In the genomic region with DNA sequence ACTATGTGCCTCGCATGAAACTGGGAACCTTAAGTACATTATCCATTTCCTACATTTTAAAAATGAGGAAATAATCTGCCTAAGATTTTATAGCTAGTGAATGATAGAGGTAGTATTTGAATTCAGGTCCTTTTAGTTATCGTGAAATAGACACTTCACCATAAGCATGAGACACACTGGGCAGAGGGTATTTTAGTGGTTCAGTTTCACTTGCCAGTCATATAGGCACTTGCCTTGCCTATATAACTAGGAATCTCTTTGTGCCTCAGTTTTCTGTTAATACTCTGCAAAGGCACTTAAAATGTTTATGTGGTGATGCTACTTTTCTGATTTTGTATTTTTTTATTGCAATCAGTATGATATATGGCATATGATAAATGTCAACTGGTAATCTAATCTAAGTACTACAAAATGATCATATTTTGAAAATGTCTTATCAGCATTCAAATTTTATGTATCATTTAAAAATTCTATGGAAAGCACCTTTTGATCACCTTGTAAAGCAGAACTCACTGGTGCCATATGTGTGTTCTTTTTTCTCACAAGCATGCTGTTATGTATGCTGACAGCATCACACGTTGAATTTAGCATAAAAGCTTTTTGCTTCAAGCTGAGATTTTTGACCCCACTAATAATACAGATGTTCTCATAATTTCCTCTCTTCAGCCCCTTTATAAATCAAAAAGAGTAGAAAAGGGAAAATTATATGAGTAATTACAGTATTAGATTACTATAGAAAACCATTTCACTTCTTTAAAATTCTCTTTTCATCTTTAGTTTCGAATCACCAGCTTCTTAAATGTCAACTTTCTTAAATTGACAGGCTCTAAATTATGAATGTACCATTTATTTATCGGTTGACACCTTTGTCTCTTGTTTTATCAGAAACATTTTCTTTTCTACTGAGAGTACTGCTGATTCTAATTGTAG, we compare ENCODE assay signal across 23 cellular contexts. TPM values are rescaled to one million over a fixed set of nuclear protein-coding genes. Genes with fewer than 3 reads are reported as not detected.
DNase-seq lines count a peak whose midpoint lies in the region; ATAC-seq lines count a peak whose summit lies in the region.
"Had no signal": no experiment of that assay in that cellular context is flagged by ENCODE, and none has a peak within 500 bp of the region (broad histone marks: within the 10 kb centered on the region; RNA-seq: fewer than 3 reads in every experiment).

No MANE protein-coding gene starts in this region.

- H3K27me3 Mint-ChIP-seq in activated naive CD8-positive, alpha-beta T cell treated with anti-CD3 and anti-CD28 coated beads, Interleukin-2, amount 50 U/mL, for 24 hours: no peaks in the 10 kb centered on the region
- no peaks in the 10 kb centered on the region for H3K27me3 Mint-ChIP-seq in activated naive CD8-positive, alpha-beta T cell treated with anti-CD3 and anti-CD28 coated beads for 36 hours
- H3K27me3 Mint-ChIP-seq in activated CD4-positive, alpha-beta T cell treated with anti-CD3 and anti-CD28 coated beads, Interleukin-2, amount 10 ng/mL, durations not matched to agents 7 days and 5 days: no peaks in the 10 kb centered on the region

- no peak for DNase-seq in activated naive CD8-positive, alpha-beta T cell treated with anti-CD3 and anti-CD28 coated beads, Interleukin-2, amount 50 U/mL, for 24 hours
- DNase-seq in activated naive CD8-positive, alpha-beta T cell treated with anti-CD3 and anti-CD28 coated beads for 36 hours: no peak
- DNase-seq in SIG-M5 (lab: John Stamatoyannopoulos, UW) (no peak), NCI-H82 treated with DMSO at 0.1 percent for 48 hours (lab: John Stamatoyannopoulos, UW; ENCODE audit: unreplicated experiment) (no peak)
- no peak for DNase-seq in activated CD4-positive, alpha-beta T cell treated with anti-CD3 and anti-CD28 coated beads, Interleukin-2, amount 10 ng/mL, durations not matched to agents 7 days and 5 days
- DNase-seq: ACHN; aorta; colonic mucosa; esophagus squamous epithelium; GDM1; GOT3; heart left ventricle; midbrain; NK-92 treated with Interleukin-12 subunit alpha and Interleukin-12 subunit beta, amount 100 ng/mL, for 24 hours; occipital lobe; sigmoid colon; stimulated activated CD4-positive, alpha-beta T cell treated with anti-CD3 and anti-CD28 coated beads, Interleukin-4, amount 100 ng/mL, for 4 hours had no signal

- CTCF ChIA-PET in activated CD4-positive, alpha-beta T cell treated with anti-CD3 and anti-CD28 coated beads, Interleukin-2, amount 10 ng/mL, durations not matched to agents 7 days and 5 days (lab: Charles Lee): interaction anchor here (0.6 kb wide), 1 partner anchor 278 kb away, joined by 4 read pairs; no protein-coding TSS in a partner anchor

- peak; percentile 54 for ATAC-seq in activated naive CD8-positive, alpha-beta T cell treated with anti-CD3 and anti-CD28 coated beads, Interleukin-2, amount 50 U/mL, for 24 hours
- peak; percentile 59 for ATAC-seq in GM21447 (IDR thresholded peaks at IDR 0.05; ENCODE audit: unreplicated experiment)
- peak; percentile 67 for ATAC-seq in HG03432 (IDR thresholded peaks at IDR 0.05; ENCODE audit: unreplicated experiment)
- ATAC-seq in GM18519 (IDR thresholded peaks at IDR 0.05; ENCODE audit: low FRiP score, unreplicated experiment): no peak
- ATAC-seq: heart left ventricle, Right ventricle myocardium inferior had no signal

- no peak overlapping the region for H3K27ac Mint-ChIP-seq in activated naive CD8-positive, alpha-beta T cell treated with anti-CD3 and anti-CD28 coated beads, Interleukin-2, amount 50 U/mL, for 24 hours
- no peak overlapping the region for H3K27ac Mint-ChIP-seq in activated naive CD8-positive, alpha-beta T cell treated with anti-CD3 and anti-CD28 coated beads for 36 hours
- H3K27ac Mint-ChIP-seq in activated CD4-positive, alpha-beta T cell treated with anti-CD3 and anti-CD28 coated beads, Interleukin-2, amount 10 ng/mL, durations not matched to agents 7 days and 5 days: no peak overlapping the region
- H3K27ac Mint-ChIP-seq: activated T-helper 2 cell treated with anti-CD3 and anti-CD28 coated beads, Interferon-gamma antibody, Interleukin-2, Interleukin-4, amounts not matched to agents 10 μg/mL and 5 μg/mL and 100 μg/mL, durations not matched to agents 14 hours and 24 hours and 36 hours; T-helper 2 cell treated with Interferon-gamma antibody and Interleukin-4, amounts not matched to agents 5 μg/mL and 100 μg/mL, for 36 hours had no signal

- peaks cover 10% of the 10 kb centered on the region for H3K4me1 Mint-ChIP-seq in activated naive CD8-positive, alpha-beta T cell treated with anti-CD3 and anti-CD28 coated beads, Interleukin-2, amount 50 U/mL, for 24 hours
- peaks cover 12% of the 10 kb centered on the region for H3K4me1 Mint-ChIP-seq in activated naive CD8-positive, alpha-beta T cell treated with anti-CD3 and anti-CD28 coated beads for 36 hours
- H3K4me1 Mint-ChIP-seq in activated CD4-positive, alpha-beta T cell treated with anti-CD3 and anti-CD28 coated beads, Interleukin-2, amount 10 ng/mL, durations not matched to agents 7 days and 5 days: no peaks in the 10 kb centered on the region

- H3K36me3 Mint-ChIP-seq in activated naive CD8-positive, alpha-beta T cell treated with anti-CD3 and anti-CD28 coated beads, Interleukin-2, amount 50 U/mL, for 24 hours (ENCODE audit: low read depth): peaks cover 11% of the 10 kb centered on the region
- H3K36me3 Mint-ChIP-seq in activated naive CD8-positive, alpha-beta T cell treated with anti-CD3 and anti-CD28 coated beads for 36 hours: peaks cover 24% of the 10 kb centered on the region
- peaks cover 20% of the 10 kb centered on the region for H3K36me3 Mint-ChIP-seq in activated CD4-positive, alpha-beta T cell treated with anti-CD3 and anti-CD28 coated beads, Interleukin-2, amount 10 ng/mL, durations not matched to agents 7 days and 5 days (ENCODE audit: low read depth)

- no peaks in the 10 kb centered on the region for H3K9me3 Mint-ChIP-seq in activated naive CD8-positive, alpha-beta T cell treated with anti-CD3 and anti-CD28 coated beads, Interleukin-2, amount 50 U/mL, for 24 hours
- peaks cover 7% of the 10 kb centered on the region for H3K9me3 Mint-ChIP-seq in activated naive CD8-positive, alpha-beta T cell treated with anti-CD3 and anti-CD28 coated beads for 36 hours
- H3K9me3 Mint-ChIP-seq in activated CD4-positive, alpha-beta T cell treated with anti-CD3 and anti-CD28 coated beads, Interleukin-2, amount 10 ng/mL, durations not matched to agents 7 days and 5 days: peaks cover 7% of the 10 kb centered on the region
- H3K9me3 Mint-ChIP-seq: activated T-helper 2 cell treated with anti-CD3 and anti-CD28 coated beads, Interferon-gamma antibody, Interleukin-2, Interleukin-4, amounts not matched to agents 10 μg/mL and 5 μg/mL and 100 μg/mL, durations not matched to agents 14 hours and 24 hours and 36 hours had no signal

- POLR2A ChIA-PET in activated CD4-positive, alpha-beta T cell treated with anti-CD3 and anti-CD28 coated beads, Interleukin-2, amount 10 ng/mL, durations not matched to agents 7 days and 5 days (lab: Charles Lee): no interaction called here

- H3K4me3 Mint-ChIP-seq in activated naive CD8-positive, alpha-beta T cell treated with anti-CD3 and anti-CD28 coated beads, Interleukin-2, amount 50 U/mL, for 24 hours: no peak overlapping the region
- H3K4me3 Mint-ChIP-seq in activated naive CD8-positive, alpha-beta T cell treated with anti-CD3 and anti-CD28 coated beads for 36 hours: no peak overlapping the region
- no peak overlapping the region for H3K4me3 Mint-ChIP-seq in activated CD4-positive, alpha-beta T cell treated with anti-CD3 and anti-CD28 coated beads, Interleukin-2, amount 10 ng/mL, durations not matched to agents 7 days and 5 days
- H3K4me3 Mint-ChIP-seq: T-helper 2 cell treated with Interferon-gamma antibody and Interleukin-4, amounts not matched to agents 5 μg/mL and 100 μg/mL, for 36 hours had no signal

RNA-seq across cellular contexts. Expression of a gene that starts 52.6 kb away (rescaled TPM):
- total RNA-seq in activated naive CD8-positive, alpha-beta T cell treated with anti-CD3 and anti-CD28 coated beads for 36 hours: 1 to 10 TPM; 5.3 to 6.0 TPM
- total RNA-seq in activated CD4-positive, alpha-beta T cell treated with anti-CD3 and anti-CD28 coated beads, Interleukin-2, amount 10 ng/mL, durations not matched to agents 7 days and 5 days: 10 to 100 TPM in 1 of 2 experiments, 1 to 10 TPM in 1; 9.8 to 12.8 TPM
